Comparison of ENCODE assay signal across 9 cellular contexts in the genomic region with DNA sequence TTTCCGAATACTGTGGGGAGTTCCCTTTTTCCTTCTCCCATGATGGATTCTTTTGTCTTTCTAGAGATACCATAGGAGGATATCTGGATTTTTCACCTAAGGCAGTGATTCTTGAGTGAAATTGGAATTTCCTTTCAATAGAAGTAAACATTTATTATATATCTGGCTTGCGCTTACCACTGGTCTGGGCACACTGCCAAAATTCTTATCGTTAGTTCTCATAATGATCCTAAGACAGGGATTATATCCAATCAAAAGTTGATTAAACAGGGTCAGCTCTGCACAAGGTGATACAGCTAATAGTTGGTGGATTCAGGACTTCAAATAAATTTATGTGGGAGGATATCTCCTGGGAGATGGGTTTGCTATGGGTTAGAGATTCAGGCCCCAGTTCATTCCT. TPM values are rescaled to one million over a fixed set of nuclear protein-coding genes. Genes with fewer than 3 reads are reported as not detected.
DNase-seq lines count a peak whose midpoint lies in the region; ATAC-seq and TF ChIP-seq lines count a peak whose summit lies in the region.
"Had no signal": no experiment of that assay in that cellular context is flagged by ENCODE, and none has a peak within 500 bp of the region (broad histone marks: within the 10 kb centered on the region; RNA-seq: fewer than 3 reads in every experiment).

No MANE protein-coding gene starts in this region.

- H3K4me3 Mint-ChIP-seq in CD8-positive, alpha-beta T cell, result peak overlapping the region; percentile 57
- H3K4me3 Mint-ChIP-seq in natural killer cell treated with Interleukin-12 subunit alpha and Interleukin-12 subunit beta and Interleukin-15 and Interleukin-18, amount 100 ng/mL, for 72 hours, result peak overlapping the region; percentile 61
- H3K4me3 Mint-ChIP-seq: activated B cell treated with CpG ODN at 0.5 μM for 24 hours had no signal

- no peak for TF ChIP-seq POLR2A in suprapubic skin (IDR thresholded peaks at IDR 0.05)

- in situ Hi-C loops in mammary epithelial cell (cut with MboI; ENCODE audit: low sequenced_read_pairs in 2 of 2), result loop anchor here in 1 of 2 donors (25.0 kb wide), 1 partner anchor 106 kb away; no protein-coding TSS in a partner anchor

- H3K4me1 ChIP-seq in CD8-positive, alpha-beta T cell (ENCODE audit: insufficient read depth, low read length), result peaks cover 66% of the 10 kb centered on the region
- H3K4me1 ChIP-seq in mammary epithelial cell (ENCODE audit: insufficient read depth, low read length) (peaks cover 13% of the 10 kb centered on the region), suprapubic skin (peaks cover 33% of the 10 kb centered on the region)

- no peaks in the 10 kb centered on the region for H3K36me3 ChIP-seq in CD8-positive, alpha-beta T cell (ENCODE audit: insufficient read depth, low read length)
- H3K36me3 ChIP-seq in KOPT-K1 (ENCODE audit: insufficient read depth, low read length) (no peaks in the 10 kb centered on the region), mammary epithelial cell (ENCODE audit: insufficient read depth, low read length) (peaks cover 2% of the 10 kb centered on the region), suprapubic skin (peaks cover 5% of the 10 kb centered on the region)

- no peaks in the 10 kb centered on the region for H3K27me3 ChIP-seq in CD8-positive, alpha-beta T cell (ENCODE audit: insufficient read depth, low read length)
- H3K27me3 ChIP-seq in mammary epithelial cell (ENCODE audit: insufficient read depth, low read length), result no peaks in the 10 kb centered on the region
- no peaks in the 10 kb centered on the region for H3K27me3 ChIP-seq in suprapubic skin

- CTCF ChIA-PET in CD8-positive, alpha-beta T cell (lab: Charles Lee), result no interaction called here
- CTCF ChIA-PET in mammary epithelial cell (lab: Charles Lee; ENCODE audit: low non-redundant PET), result no interaction called here

- H4K20me1 ChIP-seq in mammary epithelial cell (ENCODE audit: insufficient read depth, low read length), result no peaks in the 10 kb centered on the region

- no peak for TF ChIP-seq EP300 in suprapubic skin (IDR thresholded peaks at IDR 0.05)

- H3K4me1 Mint-ChIP-seq in CD8-positive, alpha-beta T cell (ENCODE audit: low read depth), result peaks cover 92% of the 10 kb centered on the region
- H3K4me1 Mint-ChIP-seq in natural killer cell treated with Interleukin-12 subunit alpha and Interleukin-12 subunit beta and Interleukin-15 and Interleukin-18, amount 100 ng/mL, for 72 hours (ENCODE audit: low read depth in 2 of 2), result peaks cover 66 to 70% of the 10 kb centered on the region in 2 donors

- H3K9me3 Mint-ChIP-seq in CD8-positive, alpha-beta T cell, result no peaks in the 10 kb centered on the region
- H3K9me3 Mint-ChIP-seq in natural killer cell treated with Interleukin-12 subunit alpha and Interleukin-12 subunit beta and Interleukin-15 and Interleukin-18, amount 100 ng/mL, for 72 hours, result no peaks in the 10 kb centered on the region
- H3K9me3 Mint-ChIP-seq: activated B cell treated with CpG ODN at 0.5 μM for 24 hours had no signal

- dilution Hi-C loops in mammary epithelial cell (cut with HindIII; ENCODE audit: low sequenced_read_pairs), result no loop called here

- H3K36me3 Mint-ChIP-seq in CD8-positive, alpha-beta T cell, result peaks cover 20% of the 10 kb centered on the region
- peaks cover 8% of the 10 kb centered on the region for H3K36me3 Mint-ChIP-seq in natural killer cell treated with Interleukin-12 subunit alpha and Interleukin-12 subunit beta and Interleukin-15 and Interleukin-18, amount 100 ng/mL, for 72 hours

- no peak for TF ChIP-seq CTCF in CD8-positive, alpha-beta T cell (IDR thresholded peaks at IDR 0.05)
- TF ChIP-seq CTCF in mammary epithelial cell (conservative IDR thresholded peaks at IDR 0.05 in 1 of 2, IDR thresholded peaks at IDR 0.05 in 1 of 2; ENCODE audit: extremely low read depth in 1 of 2, insufficient read depth in 1 of 2, low read depth in 1 of 2, low read length in 2 of 2) (no peak), suprapubic skin (IDR thresholded peaks at IDR 0.05) (no peak)

- WGBS in mammary epithelial cell (ENCODE audit: low coverage, missing lambda C conversion rate), result 74% methylated on average over 3 of the region's 3 CpGs
- 48% methylated on average over 3 of the region's 3 CpGs for WGBS in suprapubic skin

- intact Hi-C loops in CD8-positive, alpha-beta T cell (cut with DNase I, micrococcal nuclease), result loop anchor here (5.0 kb wide), 2 partner anchors 36 to 116 kb away; no protein-coding TSS in a partner anchor
- intact Hi-C loops in mammary epithelial cell (cut with micrococcal nuclease), result no loop called here

- POLR2A ChIA-PET in CD8-positive, alpha-beta T cell (lab: Charles Lee), result interaction anchor here (0.9 to 4.8 kb wide), 4 partner anchors 10 to 143 kb away, joined by 3 to 40 read pairs (median 5); partner anchors contain the start of gene TLE4

- H2AFZ ChIP-seq in mammary epithelial cell (ENCODE audit: low read depth, low read length), result no peak overlapping the region

- peak overlapping the region; percentile 32 for H3K4me2 ChIP-seq in mammary epithelial cell (ENCODE audit: insufficient read depth, low read depth, low read length)

- no peaks in the 10 kb centered on the region for H3K9me3 ChIP-seq in CD8-positive, alpha-beta T cell (ENCODE audit: low read length)
- H3K9me3 ChIP-seq in KOPT-K1 (ENCODE audit: insufficient read depth, low read length, poor library complexity, severe bottlenecking) (no peaks in the 10 kb centered on the region), mammary epithelial cell (replicated peaks; ENCODE audit: insufficient read depth, low read length) (no peaks in the 10 kb centered on the region), suprapubic skin (no peaks in the 10 kb centered on the region)

- peak overlapping the region; percentile 69 for H3K27ac Mint-ChIP-seq in CD8-positive, alpha-beta T cell
- peak overlapping the region; percentile 52 to 66 for H3K27ac Mint-ChIP-seq in natural killer cell treated with Interleukin-12 subunit alpha and Interleukin-12 subunit beta and Interleukin-15 and Interleukin-18, amount 100 ng/mL, for 72 hours
- H3K27ac Mint-ChIP-seq: activated B cell treated with CpG ODN at 0.5 μM for 24 hours had no signal

- no peak overlapping the region for H3K9ac ChIP-seq in mammary epithelial cell (ENCODE audit: insufficient read depth, low read length)

- no peaks in the 10 kb centered on the region for H3K27me3 Mint-ChIP-seq in CD8-positive, alpha-beta T cell (ENCODE audit: low read depth)
- no peaks in the 10 kb centered on the region for H3K27me3 Mint-ChIP-seq in natural killer cell treated with Interleukin-12 subunit alpha and Interleukin-12 subunit beta and Interleukin-15 and Interleukin-18, amount 100 ng/mL, for 72 hours
- H3K27me3 Mint-ChIP-seq: activated B cell treated with CpG ODN at 0.5 μM for 24 hours had no signal

- peaks cover 59% of the 10 kb centered on the region for H3K79me2 ChIP-seq in mammary epithelial cell (ENCODE audit: insufficient read depth, low read length)

- DNase-seq in CD8-positive, alpha-beta T cell, result no peak
- DNase-seq in mammary epithelial cell, result peak; percentile 31
- no peak for DNase-seq in natural killer cell treated with Interleukin-12 subunit alpha and Interleukin-12 subunit beta and Interleukin-15 and Interleukin-18, amount 100 ng/mL, for 72 hours (ENCODE audit: low spot score)
- no peak for DNase-seq in stimulated activated CD4-positive, alpha-beta T cell treated with anti-CD3 and anti-CD28 coated beads, Interleukin-2, amount 100 ng/mL, for 48 hours
- DNase-seq in stimulated activated CD4-positive, alpha-beta T cell treated with anti-CD3 and anti-CD28 coated beads, Interleukin-15, amount 100 ng/mL, for 24 hours, result no peak
- no peak for DNase-seq in suprapubic skin (ENCODE audit: low spot score in 2 of 2)
- no peak for DNase-seq in midbrain (lab: John Stamatoyannopoulos, UW)
- DNase-seq: activated B cell treated with CpG ODN at 0.5 μM for 24 hours had no signal

- no peak for ATAC-seq in CD8-positive, alpha-beta T cell
- no peak for ATAC-seq in natural killer cell treated with Interleukin-12 subunit alpha and Interleukin-12 subunit beta and Interleukin-15 and Interleukin-18, amount 100 ng/mL, for 72 hours

- peak overlapping the region; percentile 1 for H3K4me3 ChIP-seq in CD8-positive, alpha-beta T cell (ENCODE audit: low read depth, low read length)
- no peak overlapping the region for H3K4me3 ChIP-seq in mammary epithelial cell (replicated peaks in 1 of 3; ENCODE audit: insufficient read depth in 1 of 3, low read depth in 2 of 3, low read length in 3 of 3)
- H3K4me3 ChIP-seq in suprapubic skin, result no peak overlapping the region

- peak overlapping the region; percentile 26 for H3K27ac ChIP-seq in CD8-positive, alpha-beta T cell (ENCODE audit: low read depth, low read length)
- peak overlapping the region; percentile 40 for H3K27ac ChIP-seq in KOPT-K1 (ENCODE audit: low read depth, low read length, poor library complexity, severe bottlenecking)
- H3K27ac ChIP-seq in mammary epithelial cell (ENCODE audit: insufficient read depth, low read depth, low read length), result no peak overlapping the region
- H3K27ac ChIP-seq in suprapubic skin, result no peak overlapping the region

- no TSS peak for BruUV-seq in mammary epithelial cell (replicated peaks; lab: Mats Ljungman, UMichigan)

RNA-seq across cellular contexts. Expression of gene TLE4, which starts 9.6 kb away (rescaled TPM):
- total RNA-seq in CD8-positive, alpha-beta T cell, result 100 to 1,000 TPM; 123 to 124 TPM
- total RNA-seq in mammary epithelial cell (10 to 100 TPM; 32.8 to 38.4 TPM), suprapubic skin (100 to 1,000 TPM in 1 of 4 donors, 10 to 100 TPM in 3; 44.3 to 109 (median 67.0) TPM)
- polyA plus RNA-seq in mammary epithelial cell, result 26.0 TPM
- polyA minus RNA-seq in mammary epithelial cell, result 63.0 TPM
- 10 to 100 TPM; 50.9 to 73.6 TPM for total RNA-seq in natural killer cell treated with Interleukin-12 subunit alpha and Interleukin-12 subunit beta and Interleukin-15 and Interleukin-18, amount 100 ng/mL, for 72 hours

Comparison
In these comparisons a context has a peak if more than half of its experiments do, and no peak if none do; other contexts are left out.
1. H3K27ac ChIP-seq: peak in CD8-positive, alpha-beta T cell (single experiment) and KOPT-K1 (single experiment); none in mammary epithelial cell (single experiment) and suprapubic skin (single experiment).